8 cellular contexts compared by ENCODE assay signal in the genomic region with DNA sequence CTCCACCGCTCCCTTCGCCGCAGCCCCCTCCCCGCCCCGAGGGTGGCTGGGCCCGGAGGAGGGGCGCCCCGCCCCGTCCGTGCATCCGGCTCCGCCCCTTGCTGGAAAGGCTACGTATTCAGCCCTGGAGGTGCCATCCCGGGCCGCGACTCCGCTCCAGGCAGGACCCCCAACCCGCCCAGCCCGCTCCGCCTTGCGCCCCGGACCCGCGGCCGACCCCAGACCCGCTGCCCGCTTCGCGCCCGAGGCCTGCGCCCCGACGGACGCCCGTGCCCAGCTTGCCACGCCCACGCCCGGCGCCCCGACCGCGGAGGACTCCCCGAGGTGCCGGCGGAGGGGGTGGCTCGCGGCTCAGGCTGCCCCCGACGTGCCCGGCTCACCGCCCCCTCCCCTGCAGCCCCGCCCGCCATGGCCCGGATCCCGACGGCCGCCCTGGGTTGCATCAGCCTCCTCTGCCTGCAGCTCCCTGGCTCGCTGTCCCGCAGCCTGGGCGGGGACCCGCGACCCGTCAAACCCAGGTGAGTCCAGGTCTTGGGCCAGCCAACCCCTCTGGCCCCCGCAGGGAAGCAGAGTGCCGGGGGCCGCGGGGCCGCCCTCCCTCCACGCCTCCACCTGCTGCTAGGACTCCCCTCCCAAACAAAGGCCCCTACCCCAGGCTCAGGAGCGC. TPM values are rescaled to one million over a fixed set of nuclear protein-coding genes. Genes with fewer than 3 reads are reported as not detected.
DNase-seq lines count a peak whose midpoint lies in the region; ATAC-seq and TF ChIP-seq lines count a peak whose summit lies in the region.

A gene with protein sequence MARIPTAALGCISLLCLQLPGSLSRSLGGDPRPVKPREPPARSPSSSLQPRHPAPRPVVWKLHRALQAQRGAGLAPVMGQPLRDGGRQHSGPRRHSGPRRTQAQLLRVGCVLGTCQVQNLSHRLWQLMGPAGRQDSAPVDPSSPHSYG (plus strand): TSS at position 104 of the 667 bp plus-strand sequence. CDS start 305 bp downstream, at position 409.

- no peak for ATAC-seq in HG02938 (IDR thresholded peaks at IDR 0.05; ENCODE audit: unreplicated experiment)

- peak; percentile 38 for DNase-seq in NCI-H345 (lab: John Stamatoyannopoulos, UW)
- no peak for DNase-seq in NCI-H345 treated with DMSO at 0.1 percent for 48 hours (lab: John Stamatoyannopoulos, UW; ENCODE audit: unreplicated experiment)
- peak; percentile 86 for DNase-seq in activated CD8-positive, alpha-beta memory T cell treated with anti-CD3 and anti-CD28 coated beads for 24 hours
- no peak for DNase-seq in epithelial cell of proximal tubule (ENCODE audit: low read depth)
- peak; percentile 97 for DNase-seq in osteoblast (ENCODE audit: insufficient read length, low spot score, missing footprints)
- DNase-seq in SW480 (ENCODE audit: low spot score), result no peak
- no peak for DNase-seq in NK-92 treated with Interleukin-12 subunit alpha and Interleukin-12 subunit beta, amount 100 ng/mL, for 24 hours (lab: John Stamatoyannopoulos, UW)

- H3K4me3 ChIP-seq in epithelial cell of proximal tubule (ENCODE audit: low read depth, low read length), result peak within 1 kb of the TSS; percentile 70
- H3K4me3 ChIP-seq in osteoblast (ENCODE audit: insufficient read depth, low read length), result peak within 1 kb of the TSS; percentile 65

- H3K9me3 ChIP-seq in osteoblast (ENCODE audit: low read depth, low read length), result no peaks in the 10 kb centered on the region

- TF ChIP-seq CTCF in epithelial cell of proximal tubule (conservative IDR thresholded peaks at IDR 0.05; ENCODE audit: low read depth, low read length), result no peak
- TF ChIP-seq CTCF in osteoblast (IDR thresholded peaks at IDR 0.05; ENCODE audit: extremely low read depth, low read depth, low read length), result no peak

- H3K27me3 ChIP-seq in osteoblast (ENCODE audit: insufficient read depth, low read length), result peaks cover 13% of the 10 kb centered on the region

- no peaks in the 10 kb centered on the region for H3K4me1 ChIP-seq in osteoblast (ENCODE audit: insufficient read depth, low read length)

- H3K79me2 ChIP-seq in osteoblast (ENCODE audit: insufficient read depth, low read length), result no peaks in the 10 kb centered on the region

- no peaks in the 10 kb centered on the region for H4K20me1 ChIP-seq in osteoblast (ENCODE audit: insufficient read depth, low read length)

- peak within 1 kb of the TSS; percentile 24 for H3K4me2 ChIP-seq in osteoblast (ENCODE audit: insufficient read depth, low read length)

- H3K36me3 ChIP-seq in osteoblast (ENCODE audit: insufficient read depth, low read length), result no peaks in the 10 kb centered on the region

- H3K27ac ChIP-seq in osteoblast (ENCODE audit: low read depth, low read length), result no peak within 1 kb of the TSS

- H2AFZ ChIP-seq in osteoblast (ENCODE audit: low read length), result peak within 1 kb of the TSS; percentile 59

RNA-seq across cellular contexts. Expression of the gene that starts here (rescaled TPM):
- total RNA-seq in epithelial cell of proximal tubule (3.9 and 4.4 TPM in 2 replicates), osteoblast (9.1 and 9.4 TPM in 2 replicates)

Comparison
In these comparisons a context has a peak if more than half of its experiments do, and no peak if none do; other contexts are left out.
1. DNase-seq: peak in NCI-H345 (single experiment), activated CD8-positive, alpha-beta memory T cell treated with anti-CD3 and anti-CD28 coated beads for 24 hours (single experiment) and osteoblast (single experiment); none in NCI-H345 treated with DMSO at 0.1 percent for 48 hours (single experiment), epithelial cell of proximal tubule (single experiment), SW480 (single experiment) and NK-92 treated with Interleukin-12 subunit alpha and Interleukin-12 subunit beta, amount 100 ng/mL, for 24 hours (single experiment).